Comparison of ENCODE assay signal across 21 cellular contexts in the genomic region with DNA sequence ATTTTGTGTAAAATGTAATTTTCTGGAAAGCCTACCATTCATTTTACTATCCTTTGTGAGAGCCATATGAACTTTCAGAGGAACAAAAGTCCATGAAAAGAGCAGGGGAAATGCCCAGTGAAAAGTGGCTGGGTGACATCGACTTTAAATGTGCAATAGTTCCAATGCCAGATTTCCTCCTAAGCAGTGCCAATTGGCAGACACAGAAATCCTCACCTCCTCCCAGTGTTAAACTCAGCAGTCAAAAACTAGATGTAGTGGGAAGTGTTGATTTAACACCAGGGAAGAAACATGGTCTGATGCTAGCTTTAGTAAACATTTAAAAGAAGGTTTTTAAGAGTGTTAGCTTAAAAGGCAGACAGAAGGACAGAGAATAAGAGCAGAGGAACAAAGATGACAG.
"Had no signal": no experiment of that assay in that cellular context is flagged by ENCODE, and none has a peak within 500 bp of the region (broad histone marks: within the 10 kb centered on the region; RNA-seq: fewer than 3 reads in every experiment).

No MANE protein-coding gene starts in this region.

- H3K36me3 Mint-ChIP-seq: natural killer cell; stimulated activated naive B cell treated with anti-CD40 and anti-IgM and Interleukin-4, amounts not matched to agents 10 μg/mL and 1 μg/mL and 100 μg/mL, for 72 hours had no signal

- H3K27me3 ChIP-seq: heart left ventricle, hepatocyte, left lung, neutrophil, pancreas, right lobe of liver, suprapubic skin, transverse colon, upper lobe of right lung, vagina had no signal

- H2AFZ ChIP-seq: hepatocyte had no signal

- H3K27me3 Mint-ChIP-seq: effector memory CD8-positive, alpha-beta T cell; progenitor cell of endocrine pancreas; stimulated activated naive B cell treated with anti-CD40 and anti-IgM and Interleukin-4, amounts not matched to agents 10 μg/mL and 1 μg/mL and 100 μg/mL, for 72 hours; stimulated activated naive CD8-positive, alpha-beta T cell treated with anti-CD3 and anti-CD28 coated beads, Interleukin-15, Interleukin-2, amounts not matched to agents 100 ng/mL and 50 ng/mL, for 24 hours had no signal

- H3K36me3 ChIP-seq: heart left ventricle, left lung, neutrophil, pancreas, right lobe of liver, suprapubic skin, transverse colon, upper lobe of right lung, vagina had no signal

- H3K4me1 Mint-ChIP-seq: natural killer cell had no signal

- DNase-seq: cortex of kidney; effector memory CD8-positive, alpha-beta T cell; erythroblast; heart left ventricle; left cardiac atrium; left lung; natural killer cell; pancreas; right lobe of liver; small intestine; stimulated activated CD4-positive, alpha-beta T cell treated with anti-CD3 and anti-CD28 coated beads, Interleukin-15, amount 100 ng/mL, for 24 hours; stimulated activated CD4-positive, alpha-beta T cell treated with anti-CD3 and anti-CD28 coated beads, Interleukin-2, amount 100 ng/mL, for 48 hours; stimulated activated naive B cell treated with anti-CD40 and anti-IgM and Interleukin-4, amounts not matched to agents 10 μg/mL and 1 μg/mL and 100 μg/mL, for 72 hours; transverse colon; upper lobe of right lung had no signal

- H3K4me1 ChIP-seq: heart left ventricle, left lung, pancreas, right lobe of liver, suprapubic skin, transverse colon, upper lobe of right lung, vagina had no signal

- H3K27ac ChIP-seq: heart left ventricle, hepatocyte, left lung, neutrophil, pancreas, right lobe of liver, suprapubic skin, transverse colon, upper lobe of right lung, vagina had no signal

- H3K9me3 ChIP-seq: heart left ventricle, left lung, neutrophil, pancreas, right lobe of liver, suprapubic skin, transverse colon, upper lobe of right lung, vagina had no signal

- H3K4me2 ChIP-seq: hepatocyte had no signal

- H3K4me3 Mint-ChIP-seq: effector memory CD8-positive, alpha-beta T cell; natural killer cell; stimulated activated naive B cell treated with anti-CD40 and anti-IgM and Interleukin-4, amounts not matched to agents 10 μg/mL and 1 μg/mL and 100 μg/mL, for 72 hours; stimulated activated naive CD8-positive, alpha-beta T cell treated with anti-CD3 and anti-CD28 coated beads, Interleukin-15, Interleukin-2, amounts not matched to agents 100 ng/mL and 50 ng/mL, for 24 hours had no signal

- H3K79me2 ChIP-seq: hepatocyte had no signal

- H3K4me3 ChIP-seq: heart left ventricle, hepatocyte, left lung, pancreas, right lobe of liver, suprapubic skin, transverse colon, upper lobe of right lung, vagina had no signal

- H3K9me3 Mint-ChIP-seq: stimulated activated naive B cell treated with anti-CD40 and anti-IgM and Interleukin-4, amounts not matched to agents 10 μg/mL and 1 μg/mL and 100 μg/mL, for 72 hours; stimulated activated naive CD8-positive, alpha-beta T cell treated with anti-CD3 and anti-CD28 coated beads, Interleukin-15, Interleukin-2, amounts not matched to agents 100 ng/mL and 50 ng/mL, for 24 hours had no signal

- H3K27ac Mint-ChIP-seq: effector memory CD8-positive, alpha-beta T cell; natural killer cell; progenitor cell of endocrine pancreas; stimulated activated naive B cell treated with anti-CD40 and anti-IgM and Interleukin-4, amounts not matched to agents 10 μg/mL and 1 μg/mL and 100 μg/mL, for 72 hours; stimulated activated naive CD8-positive, alpha-beta T cell treated with anti-CD3 and anti-CD28 coated beads, Interleukin-15, Interleukin-2, amounts not matched to agents 100 ng/mL and 50 ng/mL, for 24 hours had no signal
